7 cellular contexts compared by ENCODE assay signal in the genomic region with DNA sequence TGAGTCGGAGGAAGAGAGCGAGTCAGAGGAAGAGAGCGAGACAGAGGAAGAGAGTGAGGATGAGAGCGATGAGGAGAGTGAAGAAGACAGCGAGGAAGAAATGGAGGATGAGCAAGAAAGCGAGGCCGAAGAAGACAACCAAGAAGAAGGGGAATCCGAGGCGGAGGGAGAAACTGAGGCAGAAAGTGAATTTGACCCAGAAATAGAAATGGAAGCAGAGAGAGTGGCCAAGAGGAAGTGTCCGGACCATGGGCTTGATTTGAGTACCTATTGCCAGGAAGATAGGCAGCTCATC. TPM values are rescaled to one million over a fixed set of nuclear protein-coding genes. Genes with fewer than 3 reads are reported as not detected.
DNase-seq lines count a peak whose midpoint lies in the region; ATAC-seq lines count a peak whose summit lies in the region.

No MANE protein-coding gene starts in this region.

- peak; percentile 22 for DNase-seq in HK-2 (ENCODE audit: unreplicated experiment)
- DNase-seq in activated T-helper 1 cell treated with anti-CD3 and anti-CD28 coated beads, Interleukin-12 subunit alpha, Interleukin-12 subunit beta, Interleukin-2, Interleukin-4 antibody, amounts not matched to agents 30 ng/mL and 10 ng/mL and 1 ng/mL, durations not matched to agents 14 hours and 24 hours and 36 hours (ENCODE audit: low spot score), result no peak
- DNase-seq in stimulated activated naive CD8-positive, alpha-beta T cell treated with anti-CD3 and anti-CD28 coated beads, Interleukin-15, amount 100 ng/mL, for 72 hours, result no peak
- no peak for DNase-seq in SW 1271 (lab: John Stamatoyannopoulos, UW)
- no peak for DNase-seq in SKM-1 treated with dmso at 0.1 percent for 144 hours (lab: John Stamatoyannopoulos, UW; ENCODE audit: unreplicated experiment)

- H3K27ac ChIP-seq in iPS-18a (ENCODE audit: low read length), result no peak overlapping the region

- H3K27me3 ChIP-seq in iPS-18a (ENCODE audit: control insufficient read depth, insufficient read depth, low read length), result peaks cover 37% of the 10 kb centered on the region

- H3K4me1 ChIP-seq in iPS-18a (ENCODE audit: control insufficient read depth, low read depth, low read length), result no peaks in the 10 kb centered on the region

- H3K9ac ChIP-seq in iPS-18a (ENCODE audit: low read length), result no peak overlapping the region

- peaks cover 40% of the 10 kb centered on the region for H3K9me3 Mint-ChIP-seq in activated T-helper 1 cell treated with anti-CD3 and anti-CD28 coated beads, Interleukin-12 subunit alpha, Interleukin-12 subunit beta, Interleukin-2, Interleukin-4 antibody, amounts not matched to agents 30 ng/mL and 10 ng/mL and 1 ng/mL, durations not matched to agents 14 hours and 24 hours and 36 hours
- H3K9me3 Mint-ChIP-seq in stimulated activated naive CD8-positive, alpha-beta T cell treated with anti-CD3 and anti-CD28 coated beads, Interleukin-15, amount 100 ng/mL, for 72 hours, result peaks cover 28 to 37% of the 10 kb centered on the region in 2 donors

- intact Hi-C loops in activated T-helper 1 cell treated with anti-CD3 and anti-CD28 coated beads, Interleukin-12 subunit alpha, Interleukin-12 subunit beta, Interleukin-2, Interleukin-4 antibody, amounts not matched to agents 30 ng/mL and 10 ng/mL and 1 ng/mL, durations not matched to agents 14 hours and 24 hours and 36 hours (cut with micrococcal nuclease), result loop anchor here (2.0 to 10.0 kb wide), 7 partner anchors 79 to 1961 kb away; partner anchors contain the start of genes C11orf91, CAPRIN1 and TRAF6

- H3K4me3 Mint-ChIP-seq in activated T-helper 1 cell treated with anti-CD3 and anti-CD28 coated beads, Interleukin-12 subunit alpha, Interleukin-12 subunit beta, Interleukin-2, Interleukin-4 antibody, amounts not matched to agents 30 ng/mL and 10 ng/mL and 1 ng/mL, durations not matched to agents 14 hours and 24 hours and 36 hours, result peak overlapping the region; percentile 89
- H3K4me3 Mint-ChIP-seq in stimulated activated naive CD8-positive, alpha-beta T cell treated with anti-CD3 and anti-CD28 coated beads, Interleukin-15, amount 100 ng/mL, for 72 hours, result peak overlapping the region; percentile 95 to 96

- no peaks in the 10 kb centered on the region for H3K36me3 ChIP-seq in iPS-18a (ENCODE audit: control insufficient read depth, low read depth, low read length)

- peaks cover 33% of the 10 kb centered on the region for H3K4me1 Mint-ChIP-seq in activated T-helper 1 cell treated with anti-CD3 and anti-CD28 coated beads, Interleukin-12 subunit alpha, Interleukin-12 subunit beta, Interleukin-2, Interleukin-4 antibody, amounts not matched to agents 30 ng/mL and 10 ng/mL and 1 ng/mL, durations not matched to agents 14 hours and 24 hours and 36 hours (ENCODE audit: low read depth)
- peaks cover 50% of the 10 kb centered on the region for H3K4me1 Mint-ChIP-seq in stimulated activated naive CD8-positive, alpha-beta T cell treated with anti-CD3 and anti-CD28 coated beads, Interleukin-15, amount 100 ng/mL, for 72 hours

- H3K4me3 ChIP-seq in iPS-18a (ENCODE audit: low read length), result peak overlapping the region; percentile 72

- peaks cover 7% of the 10 kb centered on the region for H3K9me3 ChIP-seq in iPS-18a (ENCODE audit: control insufficient read depth, low read depth, low read length)

- peaks cover 14% of the 10 kb centered on the region for H3K27me3 Mint-ChIP-seq in activated T-helper 1 cell treated with anti-CD3 and anti-CD28 coated beads, Interleukin-12 subunit alpha, Interleukin-12 subunit beta, Interleukin-2, Interleukin-4 antibody, amounts not matched to agents 30 ng/mL and 10 ng/mL and 1 ng/mL, durations not matched to agents 14 hours and 24 hours and 36 hours (ENCODE audit: insufficient read depth)
- H3K27me3 Mint-ChIP-seq in stimulated activated naive CD8-positive, alpha-beta T cell treated with anti-CD3 and anti-CD28 coated beads, Interleukin-15, amount 100 ng/mL, for 72 hours, result no peaks in the 10 kb centered on the region

- peaks cover 28% of the 10 kb centered on the region for H3K36me3 Mint-ChIP-seq in activated T-helper 1 cell treated with anti-CD3 and anti-CD28 coated beads, Interleukin-12 subunit alpha, Interleukin-12 subunit beta, Interleukin-2, Interleukin-4 antibody, amounts not matched to agents 30 ng/mL and 10 ng/mL and 1 ng/mL, durations not matched to agents 14 hours and 24 hours and 36 hours (ENCODE audit: low read depth)

- peak overlapping the region; percentile 67 for H3K27ac Mint-ChIP-seq in activated T-helper 1 cell treated with anti-CD3 and anti-CD28 coated beads, Interleukin-12 subunit alpha, Interleukin-12 subunit beta, Interleukin-2, Interleukin-4 antibody, amounts not matched to agents 30 ng/mL and 10 ng/mL and 1 ng/mL, durations not matched to agents 14 hours and 24 hours and 36 hours
- H3K27ac Mint-ChIP-seq in stimulated activated naive CD8-positive, alpha-beta T cell treated with anti-CD3 and anti-CD28 coated beads, Interleukin-15, amount 100 ng/mL, for 72 hours, result peak overlapping the region; percentile 96 to 98

- ATAC-seq in stimulated activated naive CD8-positive, alpha-beta T cell treated with anti-CD3 and anti-CD28 coated beads, Interleukin-15, amount 100 ng/mL, for 72 hours, result no peak
- ATAC-seq in HG03108 (IDR thresholded peaks at IDR 0.05; ENCODE audit: unreplicated experiment), result no peak

RNA-seq across cellular contexts. Expression of gene TRIM44, which starts 0.8 kb away (rescaled TPM):
- 24.3 and 27.6 TPM in 2 replicates for total RNA-seq in activated T-helper 1 cell treated with anti-CD3 and anti-CD28 coated beads, Interleukin-12 subunit alpha, Interleukin-12 subunit beta, Interleukin-2, Interleukin-4 antibody, amounts not matched to agents 30 ng/mL and 10 ng/mL and 1 ng/mL, durations not matched to agents 14 hours and 24 hours and 36 hours

RNA-seq across cellular contexts. Expression of gene FJX1, which starts 45.1 kb away (rescaled TPM):
- 0.34 and 0.73 TPM in 2 replicates for total RNA-seq in activated T-helper 1 cell treated with anti-CD3 and anti-CD28 coated beads, Interleukin-12 subunit alpha, Interleukin-12 subunit beta, Interleukin-2, Interleukin-4 antibody, amounts not matched to agents 30 ng/mL and 10 ng/mL and 1 ng/mL, durations not matched to agents 14 hours and 24 hours and 36 hours
